9 cellular contexts compared by ENCODE assay signal in the genomic region with DNA sequence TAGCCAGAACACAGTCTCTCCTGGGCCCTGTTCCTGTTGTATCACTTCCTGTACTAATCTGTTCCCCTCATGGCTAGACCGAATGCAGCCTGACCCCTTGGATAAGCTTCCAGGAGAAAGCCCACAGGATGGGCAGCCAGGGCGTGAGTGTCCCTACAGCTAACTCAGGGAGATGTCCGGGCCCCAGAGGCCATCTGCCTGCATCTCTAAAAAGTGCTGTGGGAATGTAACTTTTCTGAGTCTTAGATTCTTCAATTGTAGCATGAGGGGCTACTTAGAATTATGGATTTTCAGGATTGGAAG. TPM values are rescaled to one million over a fixed set of nuclear protein-coding genes. Genes with fewer than 3 reads are reported as not detected.
DNase-seq lines count a peak whose midpoint lies in the region; ATAC-seq and TF ChIP-seq lines count a peak whose summit lies in the region.
"Had no signal": no experiment of that assay in that cellular context is flagged by ENCODE, and none has a peak within 500 bp of the region (broad histone marks: within the 10 kb centered on the region; RNA-seq: fewer than 3 reads in every experiment).

No MANE protein-coding gene starts in this region.

- CTCF ChIA-PET in Caco-2 (lab: Charles Lee) = interaction anchor here (1.1 to 5.9 kb wide), 4 partner anchors 12 to 74 kb away, joined by 3 to 71 read pairs (median 10); no protein-coding TSS in a partner anchor

- H3K36me3 ChIP-seq in Caco-2 (ENCODE audit: control insufficient read depth, insufficient read depth, low read length) (no peaks in the 10 kb centered on the region), SJSA1 (no peaks in the 10 kb centered on the region), gastroesophageal sphincter (no peaks in the 10 kb centered on the region), psoas muscle (ENCODE audit: insufficient read depth in 1 of 2, low read depth in 1 of 2) (no peaks in the 10 kb centered on the region)

- H3K4me1 ChIP-seq in Caco-2 (peaks cover 85% of the 10 kb centered on the region), SJSA1 (replicated peaks) (peaks cover 88% of the 10 kb centered on the region), gastroesophageal sphincter (peaks cover 52 to 97% (median 91%) of the 10 kb centered on the region in 3 donors), psoas muscle (peaks cover 92% of the 10 kb centered on the region)

- H3K27ac Mint-ChIP-seq in Caco-2 (ENCODE audit: unreplicated experiment) = peak overlapping the region; percentile 100
- H3K27ac Mint-ChIP-seq: activated naive CD4-positive, alpha-beta T cell treated with anti-CD3 and anti-CD28 coated beads, Interleukin-2, amount 10 ng/mL, durations not matched to agents 7 days and 5 days had no signal

- H3K4me3 Mint-ChIP-seq in Caco-2 (ENCODE audit: unreplicated experiment) = peak overlapping the region; percentile 74
- H3K4me3 Mint-ChIP-seq: activated naive CD4-positive, alpha-beta T cell treated with anti-CD3 and anti-CD28 coated beads, Interleukin-2, amount 10 ng/mL, durations not matched to agents 7 days and 5 days had no signal

- H3K27ac ChIP-seq in SJSA1 (peak overlapping the region; percentile 92), gastroesophageal sphincter (peak overlapping the region; percentile 96 to 99 (median 98)), psoas muscle (peak overlapping the region; percentile 99)

- H3K9me3 ChIP-seq in Caco-2 (no peaks in the 10 kb centered on the region), SJSA1 (replicated peaks) (no peaks in the 10 kb centered on the region), gastroesophageal sphincter (no peaks in the 10 kb centered on the region), psoas muscle (no peaks in the 10 kb centered on the region)

- peaks cover 33% of the 10 kb centered on the region for H3K36me3 Mint-ChIP-seq in Caco-2 (ENCODE audit: insufficient read depth, unreplicated experiment)
- H3K36me3 Mint-ChIP-seq: activated naive CD4-positive, alpha-beta T cell treated with anti-CD3 and anti-CD28 coated beads, Interleukin-2, amount 10 ng/mL, durations not matched to agents 7 days and 5 days had no signal

- no TSS peak for BruUV-seq in Caco-2 (replicated peaks; lab: Mats Ljungman, UMichigan)

- H3K27me3 Mint-ChIP-seq in Caco-2 (ENCODE audit: insufficient read depth, unreplicated experiment) = no peaks in the 10 kb centered on the region

- intact Hi-C loops in Caco-2 (cut with micrococcal nuclease; ENCODE audit: unreplicated experiment) = no loop called here
- intact Hi-C loops in psoas muscle (cut with DNase I) = no loop called here

- 32% methylated on average over 2 of the region's 3 CpGs; no CpG with 5 or more reads in 1 of the 2 donors for WGBS in gastroesophageal sphincter (ENCODE audit: low coverage in 1 of 2), 2 donors
- 55 to 67% (median 64%) methylated on average over 3 of the region's 3 CpGs for WGBS in psoas muscle, 3 donors

- no peak for TF ChIP-seq EP300 in gastroesophageal sphincter (IDR thresholded peaks at IDR 0.05)

- no peak for TF ChIP-seq POLR2A in gastroesophageal sphincter (IDR thresholded peaks at IDR 0.05)

- no peak for DNase-seq in Caco-2
- no peak for DNase-seq in SJSA1 (ENCODE audit: low read depth in 1 of 2, low spot score in 2 of 2)
- DNase-seq in psoas muscle = no peak
- DNase-seq in NCI-H2081 (lab: John Stamatoyannopoulos, UW) = no peak
- DNase-seq: activated naive CD4-positive, alpha-beta T cell treated with anti-CD3 and anti-CD28 coated beads, Interleukin-2, amount 10 ng/mL, durations not matched to agents 7 days and 5 days had no signal

- H3K4me3 ChIP-seq in Caco-2 (ENCODE audit: low read depth, low read length) (no peak overlapping the region), SJSA1 (no peak overlapping the region), gastroesophageal sphincter (no peak overlapping the region), psoas muscle (peak overlapping the region; percentile 42)

- H3K4me1 Mint-ChIP-seq in Caco-2 (ENCODE audit: low read depth, unreplicated experiment) = peaks cover 67% of the 10 kb centered on the region

- POLR2A ChIA-PET in Caco-2 (lab: Charles Lee) = interaction anchor here (0.9 to 8.1 kb wide), 6 partner anchors 12 to 69 kb away, joined by 4 to 377 read pairs (median 5); partner anchors contain the start of genes MALAT1 and NEAT1

- no peaks in the 10 kb centered on the region for H3K9me3 Mint-ChIP-seq in Caco-2 (ENCODE audit: unreplicated experiment)
- H3K9me3 Mint-ChIP-seq: activated naive CD4-positive, alpha-beta T cell treated with anti-CD3 and anti-CD28 coated beads, Interleukin-2, amount 10 ng/mL, durations not matched to agents 7 days and 5 days had no signal

- TF ChIP-seq CTCF in Caco-2 (IDR thresholded peaks at IDR 0.05; ENCODE audit: insufficient read depth in 1 of 2, low read depth in 1 of 2, low read length in 1 of 2, severe bottlenecking in 1 of 2, unreplicated experiment in 1 of 2) = no peak
- no peak for TF ChIP-seq CTCF in gastroesophageal sphincter (IDR thresholded peaks at IDR 0.05)
- no peak for TF ChIP-seq CTCF in psoas muscle (IDR thresholded peaks at IDR 0.05)

- ATAC-seq in gastroesophageal sphincter (no peak), psoas muscle (no peak), HG03432 (IDR thresholded peaks at IDR 0.05; ENCODE audit: unreplicated experiment) (no peak), HG03469 (IDR thresholded peaks at IDR 0.05; ENCODE audit: unreplicated experiment) (no peak), GM18870 (IDR thresholded peaks at IDR 0.05; ENCODE audit: unreplicated experiment) (no peak)

- H3K27me3 ChIP-seq in Caco-2 (replicated peaks; ENCODE audit: control insufficient read depth, insufficient read depth, low read length) (no peaks in the 10 kb centered on the region), SJSA1 (replicated peaks) (no peaks in the 10 kb centered on the region), gastroesophageal sphincter (no peaks in the 10 kb centered on the region), psoas muscle (ENCODE audit: insufficient read depth in 3 of 3, low read length in 2 of 3) (no peaks in the 10 kb centered on the region)

RNA-seq across cellular contexts. Expression of gene MALAT1, which starts 7.7 kb away (rescaled TPM):
- total RNA-seq in Caco-2 (2022) = 4,797 and 4,914 TPM in 2 replicates
- total RNA-seq in SJSA1 (2014; rRNA removed; shearing (Covaris generic)) = 1,620 and 2,210 TPM in 2 replicates
- over 10,000 TPM in 2 of 4 donors, 1,000 to 10,000 TPM in 2; 2,194 to 20,520 (median 8,164) TPM for total RNA-seq in gastroesophageal sphincter
- over 10,000 TPM in 1 of 4 donors, 1,000 to 10,000 TPM in 3; 3,071 to 11,376 (median 4,986) TPM for total RNA-seq in psoas muscle
- 100 to 1,000 TPM; 102 to 846 (median 299) TPM for polyA plus RNA-seq in psoas muscle

RNA-seq across cellular contexts. Expression of gene SCYL1, which starts 33.8 kb away (rescaled TPM):
- 123 and 124 TPM in 2 replicates for total RNA-seq in Caco-2 (2022)
- total RNA-seq in SJSA1 (2014; rRNA removed; shearing (Covaris generic)) = 103 and 130 TPM in 2 replicates
- 10 to 100 TPM; 70.6 to 97.6 (median 89.2) TPM for total RNA-seq in gastroesophageal sphincter
- total RNA-seq in psoas muscle = 100 to 1,000 TPM in 1 of 4 donors, 10 to 100 TPM in 3; 77.8 to 106 (median 92.6) TPM
- polyA plus RNA-seq in psoas muscle = 10 to 100 TPM; 66.9 to 87.4 (median 79.4) TPM
